In the genomic region with DNA sequence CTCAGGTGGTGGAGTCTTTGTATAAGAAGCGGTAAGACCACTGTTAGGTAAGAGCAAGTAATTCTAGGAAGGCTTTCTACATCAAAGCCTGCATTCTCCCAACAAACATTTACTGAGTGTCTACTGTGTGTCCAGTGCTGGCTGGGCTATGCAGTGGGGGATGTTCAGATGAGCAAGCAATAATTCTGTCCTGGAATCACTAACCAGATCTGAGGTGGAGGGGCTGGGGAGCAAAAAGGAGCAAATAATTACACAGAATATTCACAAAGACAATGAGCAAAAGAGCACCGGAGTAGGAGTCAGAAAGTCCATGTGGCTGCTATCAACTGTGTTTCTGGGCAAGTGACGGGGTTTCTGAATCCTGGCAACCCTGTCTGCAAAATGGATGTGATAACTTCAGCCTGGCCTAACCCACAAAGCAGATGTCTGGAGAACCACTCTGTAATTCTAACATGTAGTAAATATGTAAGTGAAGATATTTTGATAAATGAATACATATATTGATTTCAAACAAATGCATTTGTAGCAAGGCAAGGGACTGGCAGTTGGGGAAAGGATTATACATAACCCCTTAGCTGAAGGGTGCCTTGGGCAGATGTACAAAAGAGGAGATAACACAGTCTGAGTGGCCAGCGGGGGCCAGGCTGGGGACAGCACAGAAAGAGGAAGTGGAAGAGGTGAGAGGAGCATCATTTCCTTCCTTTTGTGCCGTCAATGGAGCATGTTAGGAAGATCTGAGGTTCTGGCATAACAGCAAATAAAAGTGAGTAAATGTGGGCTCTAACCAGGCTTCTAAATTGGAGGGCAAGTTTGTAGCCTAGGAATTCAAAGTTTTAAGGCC, we compare ENCODE assay signal across 8 cellular contexts. TPM values are rescaled to one million over a fixed set of nuclear protein-coding genes. Genes with fewer than 3 reads are reported as not detected.
DNase-seq lines count a peak whose midpoint lies in the region; ATAC-seq and TF ChIP-seq lines count a peak whose summit lies in the region.

No MANE protein-coding gene starts in this region.

- peaks cover 0 to 10% of the 10 kb centered on the region in 2 donors for H3K4me1 ChIP-seq in naive thymus-derived CD4-positive, alpha-beta T cell (ENCODE audit: control insufficient read depth in 2 of 2, insufficient read depth in 2 of 2, low read length in 2 of 2)

- intact Hi-C loops in activated T-helper 2 cell treated with anti-CD3 and anti-CD28 coated beads, Interferon-gamma antibody, Interleukin-2, Interleukin-4, amounts not matched to agents 10 μg/mL and 5 μg/mL and 100 μg/mL, durations not matched to agents 14 hours and 24 hours and 36 hours (cut with micrococcal nuclease): no loop called here
- intact Hi-C loops in naive thymus-derived CD4-positive, alpha-beta T cell (cut with micrococcal nuclease): no loop called here

- POLR2A ChIA-PET in naive thymus-derived CD4-positive, alpha-beta T cell (lab: Charles Lee): interaction anchor here (0.7 to 0.8 kb wide), 2 partner anchors 208 to 229 kb away, joined by 3 read pairs; no protein-coding TSS in a partner anchor

- H3K4me3 Mint-ChIP-seq in activated T-helper 2 cell treated with anti-CD3 and anti-CD28 coated beads, Interferon-gamma antibody, Interleukin-2, Interleukin-4, amounts not matched to agents 10 μg/mL and 5 μg/mL and 100 μg/mL, durations not matched to agents 14 hours and 24 hours and 36 hours (ENCODE audit: low read depth): peak overlapping the region; percentile 43
- peak overlapping the region in 4 of 10 donors; percentile 27 to 46 (median 32) for H3K4me3 Mint-ChIP-seq in naive thymus-derived CD4-positive, alpha-beta T cell

- peaks cover 13% of the 10 kb centered on the region for H3K4me1 Mint-ChIP-seq in activated T-helper 2 cell treated with anti-CD3 and anti-CD28 coated beads, Interferon-gamma antibody, Interleukin-2, Interleukin-4, amounts not matched to agents 10 μg/mL and 5 μg/mL and 100 μg/mL, durations not matched to agents 14 hours and 24 hours and 36 hours (ENCODE audit: low read depth)
- H3K4me1 Mint-ChIP-seq in naive thymus-derived CD4-positive, alpha-beta T cell: peaks cover 10 to 16% (median 13%) of the 10 kb centered on the region in 7 donors

- no peaks in the 10 kb centered on the region for H3K36me3 Mint-ChIP-seq in activated T-helper 2 cell treated with anti-CD3 and anti-CD28 coated beads, Interferon-gamma antibody, Interleukin-2, Interleukin-4, amounts not matched to agents 10 μg/mL and 5 μg/mL and 100 μg/mL, durations not matched to agents 14 hours and 24 hours and 36 hours (ENCODE audit: low read depth)
- no peaks in the 10 kb centered on the region for H3K36me3 Mint-ChIP-seq in naive thymus-derived CD4-positive, alpha-beta T cell

- H3K4me3 ChIP-seq in GM06990 (replicated peaks; ENCODE audit: low read depth, low read length): no peak overlapping the region
- no peak overlapping the region for H3K4me3 ChIP-seq in naive thymus-derived CD4-positive, alpha-beta T cell (ENCODE audit: low read length)

- peak; percentile 74 for ATAC-seq in HG03159 (IDR thresholded peaks at IDR 0.05; ENCODE audit: unreplicated experiment)
- ATAC-seq in naive thymus-derived CD4-positive, alpha-beta T cell: peak; percentile 87
- ATAC-seq in HG03095 (IDR thresholded peaks at IDR 0.05; ENCODE audit: unreplicated experiment): no peak

- H3K27ac ChIP-seq in naive thymus-derived CD4-positive, alpha-beta T cell (ENCODE audit: low read depth, low read length): no peak overlapping the region

- H3K27me3 ChIP-seq in GM06990 (replicated peaks; ENCODE audit: control insufficient read depth, insufficient read depth, low read length): no peaks in the 10 kb centered on the region
- no peaks in the 10 kb centered on the region for H3K27me3 ChIP-seq in naive thymus-derived CD4-positive, alpha-beta T cell (ENCODE audit: control insufficient read depth in 2 of 2, insufficient read depth in 2 of 2, low read length in 2 of 2)

- CTCF ChIA-PET in naive thymus-derived CD4-positive, alpha-beta T cell (lab: Charles Lee): interaction anchor here (0.9 kb wide), 1 partner anchor 67 kb away, joined by 3 read pairs; no protein-coding TSS in a partner anchor

- H3K27ac Mint-ChIP-seq in activated T-helper 2 cell treated with anti-CD3 and anti-CD28 coated beads, Interferon-gamma antibody, Interleukin-2, Interleukin-4, amounts not matched to agents 10 μg/mL and 5 μg/mL and 100 μg/mL, durations not matched to agents 14 hours and 24 hours and 36 hours: peak overlapping the region; percentile 44
- H3K27ac Mint-ChIP-seq in naive thymus-derived CD4-positive, alpha-beta T cell: peak overlapping the region in 4 of 9 donors; percentile 16 to 90 (median 32)

- H3K27me3 Mint-ChIP-seq in activated T-helper 2 cell treated with anti-CD3 and anti-CD28 coated beads, Interferon-gamma antibody, Interleukin-2, Interleukin-4, amounts not matched to agents 10 μg/mL and 5 μg/mL and 100 μg/mL, durations not matched to agents 14 hours and 24 hours and 36 hours (ENCODE audit: low read depth): peaks cover under 1% of the 10 kb centered on the region
- no peaks in the 10 kb centered on the region for H3K27me3 Mint-ChIP-seq in naive thymus-derived CD4-positive, alpha-beta T cell

- no peak for TF ChIP-seq CTCF in GM06990 (IDR thresholded peaks at IDR 0.05; ENCODE audit: insufficient read depth, low read length, poor library complexity, severe bottlenecking)

- DNase-seq in GM06990 (ENCODE audit: extremely low read depth, insufficient read length) (peak; percentile 26), cortex of kidney (lab: John Stamatoyannopoulos, UW) (no peak), NCI-H2196 (lab: John Stamatoyannopoulos, UW; ENCODE audit: unreplicated experiment) (no peak), NCI-H526 treated with DMSO at 0.1 percent for 48 hours (lab: John Stamatoyannopoulos, UW) (no peak)
- DNase-seq in activated T-helper 2 cell treated with anti-CD3 and anti-CD28 coated beads, Interferon-gamma antibody, Interleukin-2, Interleukin-4, amounts not matched to agents 10 μg/mL and 5 μg/mL and 100 μg/mL, durations not matched to agents 14 hours and 24 hours and 36 hours (ENCODE audit: low spot score): no peak
- DNase-seq in naive thymus-derived CD4-positive, alpha-beta T cell: peak in 4 of 9 donors; percentile 2 to 15 (median 11)

- H3K9me3 ChIP-seq in naive thymus-derived CD4-positive, alpha-beta T cell (ENCODE audit: control insufficient read depth in 2 of 3, low read length in 3 of 3): no peaks in the 10 kb centered on the region

- no peaks in the 10 kb centered on the region for H3K36me3 ChIP-seq in GM06990 (ENCODE audit: control insufficient read depth, insufficient read depth, low read length)
- H3K36me3 ChIP-seq in naive thymus-derived CD4-positive, alpha-beta T cell (ENCODE audit: control insufficient read depth in 2 of 3, insufficient read depth in 3 of 3, low read length in 3 of 3): no peaks in the 10 kb centered on the region

- no peaks in the 10 kb centered on the region for H3K9me3 Mint-ChIP-seq in activated T-helper 2 cell treated with anti-CD3 and anti-CD28 coated beads, Interferon-gamma antibody, Interleukin-2, Interleukin-4, amounts not matched to agents 10 μg/mL and 5 μg/mL and 100 μg/mL, durations not matched to agents 14 hours and 24 hours and 36 hours
- H3K9me3 Mint-ChIP-seq in naive thymus-derived CD4-positive, alpha-beta T cell: no peaks in the 10 kb centered on the region

RNA-seq across cellular contexts. Expression of gene CYP8B1, which starts 28.8 kb away (rescaled TPM):
- not detected in 2 replicates for total RNA-seq in activated T-helper 2 cell treated with anti-CD3 and anti-CD28 coated beads, Interferon-gamma antibody, Interleukin-2, Interleukin-4, amounts not matched to agents 10 μg/mL and 5 μg/mL and 100 μg/mL, durations not matched to agents 14 hours and 24 hours and 36 hours
- total RNA-seq in naive thymus-derived CD4-positive, alpha-beta T cell: not detected
- polyA plus RNA-seq in naive thymus-derived CD4-positive, alpha-beta T cell: not detected

RNA-seq across cellular contexts. Expression of gene ACKR2, which starts 37.7 kb away (rescaled TPM):
- 0.44 and 1.0 TPM in 2 replicates for total RNA-seq in activated T-helper 2 cell treated with anti-CD3 and anti-CD28 coated beads, Interferon-gamma antibody, Interleukin-2, Interleukin-4, amounts not matched to agents 10 μg/mL and 5 μg/mL and 100 μg/mL, durations not matched to agents 14 hours and 24 hours and 36 hours
- 1 to 10 TPM in 1 of 5 experiments, under 1 TPM in 4; 0.45 to 1.1 (median 0.65) TPM for total RNA-seq in naive thymus-derived CD4-positive, alpha-beta T cell
- not detected for polyA plus RNA-seq in naive thymus-derived CD4-positive, alpha-beta T cell

RNA-seq across cellular contexts. Expression of gene HIGD1A, which starts 42.6 kb away (rescaled TPM):
- total RNA-seq in activated T-helper 2 cell treated with anti-CD3 and anti-CD28 coated beads, Interferon-gamma antibody, Interleukin-2, Interleukin-4, amounts not matched to agents 10 μg/mL and 5 μg/mL and 100 μg/mL, durations not matched to agents 14 hours and 24 hours and 36 hours: 85.9 and 88.5 TPM in 2 replicates
- total RNA-seq in naive thymus-derived CD4-positive, alpha-beta T cell: 10 to 100 TPM; 15.3 to 65.9 (median 23.6) TPM
- 10 to 100 TPM; 52.6 to 79.6 TPM for polyA plus RNA-seq in naive thymus-derived CD4-positive, alpha-beta T cell

RNA-seq across cellular contexts. Expression of gene ZNF662, which starts 59.0 kb away (rescaled TPM):
- total RNA-seq in activated T-helper 2 cell treated with anti-CD3 and anti-CD28 coated beads, Interferon-gamma antibody, Interleukin-2, Interleukin-4, amounts not matched to agents 10 μg/mL and 5 μg/mL and 100 μg/mL, durations not matched to agents 14 hours and 24 hours and 36 hours: 0.21 and 0.30 TPM in 2 replicates
- 10 to 100 TPM in 1 of 5 experiments, 1 to 10 TPM in 3, under 1 TPM in 1; 0.12 to 10.4 (median 5.6) TPM for total RNA-seq in naive thymus-derived CD4-positive, alpha-beta T cell
- polyA plus RNA-seq in naive thymus-derived CD4-positive, alpha-beta T cell: under 1 TPM; 0.15 to 0.43 TPM
